13 cellular contexts compared by ENCODE assay signal in the genomic region with DNA sequence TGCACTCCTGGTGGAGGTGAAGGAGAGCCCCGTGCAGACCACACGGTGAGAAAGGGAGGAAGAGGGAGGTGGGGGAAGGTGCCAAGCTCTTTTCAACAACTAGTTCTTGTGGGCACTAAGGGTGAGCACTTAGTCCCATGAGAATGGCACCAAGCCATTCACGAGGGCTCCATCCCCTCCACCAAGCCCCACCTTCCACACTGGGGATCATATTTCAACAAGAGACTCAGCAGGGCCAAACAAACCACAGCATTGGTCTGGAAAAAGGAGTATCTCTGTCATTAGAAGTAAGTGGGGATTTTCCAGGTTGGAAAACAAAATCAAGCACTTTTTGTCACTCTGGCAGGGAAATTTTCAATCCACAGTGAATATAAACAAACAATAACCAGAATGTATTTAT. TPM values are rescaled to one million over a fixed set of nuclear protein-coding genes. Genes with fewer than 3 reads are reported as not detected.
DNase-seq lines count a peak whose midpoint lies in the region; ATAC-seq and TF ChIP-seq lines count a peak whose summit lies in the region.
"Had no signal": no experiment of that assay in that cellular context is flagged by ENCODE, and none has a peak within 500 bp of the region (broad histone marks: within the 10 kb centered on the region; RNA-seq: fewer than 3 reads in every experiment).

No MANE protein-coding gene starts in this region.

- H3K4me3 ChIP-seq in NB4 (ENCODE audit: low read depth, low read length), result no peak overlapping the region
- no peak overlapping the region for H3K4me3 ChIP-seq in adipocyte (ENCODE audit: low read length)
- no peak overlapping the region for H3K4me3 ChIP-seq in vagina
- H3K4me3 ChIP-seq: gastroesophageal sphincter, transverse colon had no signal

- no peak for TF ChIP-seq POLR2A in NB4 (IDR thresholded peaks at IDR 0.05; ENCODE audit: extremely low read depth, insufficient read length)
- no peak for TF ChIP-seq POLR2A in vagina (IDR thresholded peaks at IDR 0.05)

- H3K36me3 ChIP-seq in adipocyte (ENCODE audit: control insufficient read depth, insufficient read depth, low read length, severe bottlenecking) (peaks cover 42% of the 10 kb centered on the region), vagina (peaks cover 0 to 12% of the 10 kb centered on the region in 2 donors)

- ATAC-seq in GM21447 (IDR thresholded peaks at IDR 0.05; ENCODE audit: unreplicated experiment) (no peak), GM18861 (IDR thresholded peaks at IDR 0.05; ENCODE audit: unreplicated experiment) (no peak)
- ATAC-seq: gastroesophageal sphincter had no signal

- peak; percentile 4 for DNase-seq in COR-L47 (lab: John Stamatoyannopoulos, UW)
- DNase-seq in NB4 (ENCODE audit: low read depth), result peak; percentile 54
- DNase-seq in adipocyte (ENCODE audit: low read depth), result peak; percentile 10
- peak; percentile 3 for DNase-seq in kidney tubule cell (ENCODE audit: low spot score)
- no peak for DNase-seq in SW 1271 (lab: John Stamatoyannopoulos, UW)
- DNase-seq in vagina (ENCODE audit: extremely low spot score in 2 of 2), result no peak
- DNase-seq: activated T-cell treated with anti-CD3 and anti-CD28 coated beads for 4 hours, cerebellar nuclear complex, NCI-H2081 treated with DMSO at 0.1 percent for 48 hours, transverse colon had no signal

- H3K9ac ChIP-seq in adipocyte (ENCODE audit: low read length), result no peak overlapping the region

- H3K4me1 ChIP-seq in adipocyte (ENCODE audit: control insufficient read depth, insufficient read depth, low read length), result peaks cover 14% of the 10 kb centered on the region
- H3K4me1 ChIP-seq in vagina, result no peaks in the 10 kb centered on the region
- H3K4me1 ChIP-seq: gastroesophageal sphincter had no signal

- no peaks in the 10 kb centered on the region for H3K27me3 ChIP-seq in adipocyte (replicated peaks; ENCODE audit: control insufficient read depth, insufficient read depth, low read length)
- H3K27me3 ChIP-seq in vagina, result no peaks in the 10 kb centered on the region
- H3K27me3 ChIP-seq: gastroesophageal sphincter, transverse colon had no signal

- H3K27ac ChIP-seq in vagina, result no peak overlapping the region
- H3K27ac ChIP-seq: gastroesophageal sphincter, transverse colon had no signal

- intact Hi-C loops in vagina (cut with DNase I), result no loop called here

- no peaks in the 10 kb centered on the region for H3K9me3 ChIP-seq in adipocyte (ENCODE audit: control insufficient read depth, low read length)
- H3K9me3 ChIP-seq in vagina, result no peaks in the 10 kb centered on the region
- H3K9me3 ChIP-seq: gastroesophageal sphincter, transverse colon had no signal

- no peak for TF ChIP-seq CTCF in NB4 (IDR thresholded peaks at IDR 0.05; ENCODE audit: low read depth, low read length)
- no peak for TF ChIP-seq CTCF in vagina (IDR thresholded peaks at IDR 0.05)

RNA-seq across cellular contexts. Expression of gene ZAP70, which starts 38.4 kb away (rescaled TPM):
- total RNA-seq in vagina, result 16.7 TPM

Comparison
In these comparisons a context has a peak if more than half of its experiments do, and no peak if none do; other contexts are left out.
1. DNase-seq: peak in COR-L47 (single experiment), NB4 (single experiment), adipocyte (single experiment) and kidney tubule cell (single experiment); none in SW 1271 (0 of 2) and vagina (0 of 2).